Comparison of ENCODE assay signal across 12 cellular contexts in genomic region chr1:81808760-81809159, GRCh38. TPM values are rescaled to one million over a fixed set of nuclear protein-coding genes. Genes with fewer than 3 reads are reported as not detected.
DNase-seq lines count a peak whose midpoint lies in the region; ATAC-seq and TF ChIP-seq lines count a peak whose summit lies in the region.
"Had no signal": no experiment of that assay in that cellular context is flagged by ENCODE, and none has a peak within 500 bp of the region (broad histone marks: within the 10 kb centered on the region; RNA-seq: fewer than 3 reads in every experiment).

No MANE protein-coding gene starts in this region.

- intact Hi-C loops in activated naive CD4-positive, alpha-beta T cell treated with anti-CD3 and anti-CD28 coated beads for 36 hours (cut with micrococcal nuclease), result no loop called here

- H3K9me3 ChIP-seq in endodermal cell (ENCODE audit: control insufficient read depth, low read length), result no peaks in the 10 kb centered on the region
- H3K9me3 ChIP-seq: thyroid gland had no signal

- H3K36me3 Mint-ChIP-seq in endodermal cell (ENCODE audit: low read depth) (no peaks in the 10 kb centered on the region), nephron progenitor cell (ENCODE audit: low read depth) (no peaks in the 10 kb centered on the region)
- no peaks in the 10 kb centered on the region for H3K36me3 Mint-ChIP-seq in activated naive CD4-positive, alpha-beta T cell treated with anti-CD3 and anti-CD28 coated beads for 36 hours (ENCODE audit: low read depth)
- H3K36me3 Mint-ChIP-seq: CD4-positive, alpha-beta memory T cell; naive B cell had no signal

- H3K9me3 Mint-ChIP-seq in endodermal cell (no peaks in the 10 kb centered on the region), nephron progenitor cell (no peaks in the 10 kb centered on the region)
- no peaks in the 10 kb centered on the region for H3K9me3 Mint-ChIP-seq in activated naive CD4-positive, alpha-beta T cell treated with anti-CD3 and anti-CD28 coated beads for 36 hours

- H3K9ac ChIP-seq in endodermal cell (ENCODE audit: extremely low read depth, low read length, poor library complexity, severe bottlenecking), result no peak overlapping the region

- H3K4me1 ChIP-seq in endodermal cell (ENCODE audit: control insufficient read depth, insufficient read depth, low read length), result peaks cover 9% of the 10 kb centered on the region

- no peaks in the 10 kb centered on the region for H3K27me3 Mint-ChIP-seq in endodermal cell (ENCODE audit: insufficient read depth)
- H3K27me3 Mint-ChIP-seq in nephron progenitor cell (ENCODE audit: low read depth, poor library complexity), result no peaks in the 10 kb centered on the region
- peaks cover 19% of the 10 kb centered on the region for H3K27me3 Mint-ChIP-seq in activated naive CD4-positive, alpha-beta T cell treated with anti-CD3 and anti-CD28 coated beads for 36 hours (ENCODE audit: low read depth)

- H3K27ac Mint-ChIP-seq in endodermal cell, result no peak overlapping the region
- H3K27ac Mint-ChIP-seq in nephron progenitor cell, result peak overlapping the region; percentile 74
- no peak overlapping the region for H3K27ac Mint-ChIP-seq in activated naive CD4-positive, alpha-beta T cell treated with anti-CD3 and anti-CD28 coated beads for 36 hours
- H3K27ac Mint-ChIP-seq: CD4-positive, alpha-beta memory T cell; naive B cell had no signal

- CTCF ChIA-PET in activated naive CD4-positive, alpha-beta T cell treated with anti-CD3 and anti-CD28 coated beads for 36 hours (lab: Charles Lee), result no interaction called here

- no peak overlapping the region for H3K27ac ChIP-seq in endodermal cell (ENCODE audit: low read depth, low read length)

- H3K4me1 Mint-ChIP-seq in endodermal cell, result peaks cover 62% of the 10 kb centered on the region
- H3K4me1 Mint-ChIP-seq in nephron progenitor cell, result peaks cover 93% of the 10 kb centered on the region
- H3K4me1 Mint-ChIP-seq in activated naive CD4-positive, alpha-beta T cell treated with anti-CD3 and anti-CD28 coated beads for 36 hours (ENCODE audit: low read depth), result no peaks in the 10 kb centered on the region
- H3K4me1 Mint-ChIP-seq: naive B cell had no signal

- H3K4me3 ChIP-seq in endodermal cell (ENCODE audit: low read length), result peak overlapping the region; percentile 3
- H3K4me3 ChIP-seq: thyroid gland had no signal

- H3K36me3 ChIP-seq in endodermal cell (ENCODE audit: control insufficient read depth, insufficient read depth, low read length), result no peaks in the 10 kb centered on the region
- H3K36me3 ChIP-seq: thyroid gland had no signal

- no peaks in the 10 kb centered on the region for H3K27me3 ChIP-seq in endodermal cell (ENCODE audit: control insufficient read depth, insufficient read depth, low read length, poor library complexity, severe bottlenecking)
- H3K27me3 ChIP-seq: thyroid gland had no signal

- WGBS in endodermal cell (ENCODE audit: insufficient coverage in 1 of 2, insufficient read length in 1 of 2), 2 experiments, result 44 to 45% methylated on average over 4 to 7 of the region's 7 CpGs

- DNase-seq in DMS114 treated with DMSO at 0.1 percent for 48 hours (lab: John Stamatoyannopoulos, UW; ENCODE audit: unreplicated experiment), result peak; percentile 61
- DNase-seq in M059J (ENCODE audit: low read depth), result peak; percentile 7
- DNase-seq in endodermal cell, result peak; percentile 49
- peak; percentile 3 for DNase-seq in nephron progenitor cell
- no peak for DNase-seq in hepatic stellate cell (ENCODE audit: low spot score)
- no peak for DNase-seq in activated naive CD4-positive, alpha-beta T cell treated with anti-CD3 and anti-CD28 coated beads for 36 hours
- DNase-seq in superior temporal gyrus (ENCODE audit: extremely low spot score), result no peak
- DNase-seq: CD4-positive, alpha-beta memory T cell; naive B cell; NK-92 treated with Interleukin-12 subunit alpha and Interleukin-12 subunit beta, amount 100 ng/mL, for 24 hours; thyroid gland had no signal

- TF ChIP-seq CTCF in endodermal cell (conservative IDR thresholded peaks at IDR 0.05) (peak; percentile 64), nephron progenitor cell (IDR thresholded peaks at IDR 0.05) (no peak)

- no peak overlapping the region for H3K4me3 Mint-ChIP-seq in endodermal cell
- peak overlapping the region; percentile 76 for H3K4me3 Mint-ChIP-seq in nephron progenitor cell
- no peak overlapping the region for H3K4me3 Mint-ChIP-seq in activated naive CD4-positive, alpha-beta T cell treated with anti-CD3 and anti-CD28 coated beads for 36 hours
- H3K4me3 Mint-ChIP-seq: CD4-positive, alpha-beta memory T cell; naive B cell had no signal

- no peak for ATAC-seq in HG02852 (IDR thresholded peaks at IDR 0.05; ENCODE audit: unreplicated experiment)

RNA-seq across cellular contexts. Expression of gene ADGRL2, which starts 8.0 kb away (rescaled TPM):
- 0.94 and 4.0 TPM in 2 replicates for total RNA-seq in M059J (2014; rRNA removed; shearing (Covaris generic))
- total RNA-seq in endodermal cell, result 10 to 100 TPM; 61.6 to 76.4 TPM
- polyA plus RNA-seq in endodermal cell (2013, experiment 1 of 2), result 173 TPM
- polyA plus RNA-seq in endodermal cell (2013, experiment 2 of 2), result 161 TPM
- total RNA-seq in activated naive CD4-positive, alpha-beta T cell treated with anti-CD3 and anti-CD28 coated beads for 36 hours, result not detected
- total RNA-seq: CD4-positive, alpha-beta memory T cell had no signal
- polyA plus RNA-seq: CD4-positive, alpha-beta memory T cell had no signal

Comparison
In these comparisons a context has a peak if more than half of its experiments do, and no peak if none do; other contexts are left out.
1. DNase-seq: peak in DMS114 treated with DMSO at 0.1 percent for 48 hours (single experiment), M059J (single experiment), endodermal cell (single experiment) and nephron progenitor cell (single experiment); none in hepatic stellate cell (single experiment), activated naive CD4-positive, alpha-beta T cell treated with anti-CD3 and anti-CD28 coated beads for 36 hours (single experiment) and superior temporal gyrus (single experiment).
2. RNA of gene ADGRL2, which starts 8.0 kb away (total RNA-seq): 61.6 to 76.4 TPM in endodermal cell; 0.94 to 4.0 TPM in M059J and not detected in activated naive CD4-positive, alpha-beta T cell treated with anti-CD3 and anti-CD28 coated beads for 36 hours; every median in the first group is over 10 times any median in the second.